11 cellular contexts compared by ENCODE assay signal in the genomic region with DNA sequence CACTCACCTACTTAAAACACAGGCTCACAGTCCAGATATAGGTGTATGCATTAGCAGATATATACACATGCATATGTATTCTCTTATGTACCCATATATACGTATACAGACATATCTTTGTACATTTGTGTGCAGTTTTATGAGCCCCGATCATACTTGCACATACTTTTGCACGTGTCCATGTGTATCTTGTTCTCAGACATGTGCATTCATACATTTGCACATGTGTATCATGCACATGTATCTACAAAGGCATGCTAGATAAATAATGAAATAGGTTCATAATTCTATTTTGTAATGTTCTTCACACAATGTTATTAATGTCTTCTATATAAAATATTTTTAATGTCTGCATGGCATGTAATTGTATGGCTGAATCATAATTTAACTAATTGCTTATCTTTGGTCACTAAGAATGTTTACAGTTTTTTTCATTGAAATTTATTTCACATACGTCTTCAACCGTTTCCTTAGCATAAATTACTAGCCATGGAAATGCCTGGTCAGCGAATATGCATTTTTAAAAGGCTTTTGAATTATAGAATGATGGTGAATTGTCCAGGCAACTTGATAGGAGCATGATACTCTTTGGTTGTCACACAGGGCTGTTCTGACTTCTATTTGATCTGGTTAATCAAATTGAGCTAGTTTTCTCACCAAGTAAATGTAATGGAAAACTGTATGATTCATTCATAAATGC. TPM values are rescaled to one million over a fixed set of nuclear protein-coding genes. Genes with fewer than 3 reads are reported as not detected.
A peak's percentile ranks its signal among the peaks of the same experiment; 100 is the strongest.
DNase-seq lines count a peak whose midpoint lies in the region; ATAC-seq and TF ChIP-seq lines count a peak whose summit lies in the region.
"Had no signal": no experiment of that assay in that cellular context is flagged by ENCODE, and none has a peak within 500 bp of the region (broad histone marks: within the 10 kb centered on the region; RNA-seq: fewer than 3 reads in every experiment).

No MANE protein-coding gene starts in this region.

- no peaks in the 10 kb centered on the region for H3K27me3 Mint-ChIP-seq in activated T-cell treated with anti-CD3 and anti-CD28 coated beads, Interleukin-2, amount 50 U/mL, for 72 hours (ENCODE audit: low read depth)

- H3K4me3 ChIP-seq in fibroblast of the aortic adventitia (ENCODE audit: low read depth, low read length) (peak overlapping the region; percentile 34), subcutaneous abdominal adipose tissue (ENCODE audit: low read depth in 1 of 5, low read length in 5 of 5) (peak overlapping the region in 3 of 5 donors; percentile 7 to 49 (median 31))

- H3K4me3 Mint-ChIP-seq in activated T-cell treated with anti-CD3 and anti-CD28 coated beads, Interleukin-2, amount 50 U/mL, for 72 hours: peak overlapping the region; percentile 97 to 98

- H3K4me1 ChIP-seq in subcutaneous abdominal adipose tissue (ENCODE audit: control insufficient read depth in 5 of 5, insufficient read depth in 5 of 5, low read length in 5 of 5): peaks cover 7 to 59% (median 36%) of the 10 kb centered on the region in 5 donors

- H3K4me1 Mint-ChIP-seq in activated T-cell treated with anti-CD3 and anti-CD28 coated beads, Interleukin-2, amount 50 U/mL, for 72 hours (ENCODE audit: low read depth): peaks cover 82% of the 10 kb centered on the region

- H3K9ac ChIP-seq in subcutaneous abdominal adipose tissue (ENCODE audit: low read length in 5 of 5): peak overlapping the region in 1 of 5 donors; percentile 28

- H3K36me3 ChIP-seq in subcutaneous abdominal adipose tissue (ENCODE audit: control insufficient read depth in 5 of 5, insufficient read depth in 5 of 5, low read length in 5 of 5): peaks cover 0 to 7% (median 0%) of the 10 kb centered on the region in 5 donors
- H3K36me3 ChIP-seq: Peyer's patch had no signal

- H3K9me3 ChIP-seq in subcutaneous abdominal adipose tissue (ENCODE audit: control insufficient read depth in 5 of 5, low read length in 5 of 5): no peaks in the 10 kb centered on the region
- H3K9me3 ChIP-seq: Peyer's patch had no signal

- H3K9me3 Mint-ChIP-seq in activated T-cell treated with anti-CD3 and anti-CD28 coated beads, Interleukin-2, amount 50 U/mL, for 72 hours: no peaks in the 10 kb centered on the region

- H3K27me3 ChIP-seq in subcutaneous abdominal adipose tissue (ENCODE audit: control insufficient read depth in 5 of 5, insufficient read depth in 4 of 5, low read length in 5 of 5): no peaks in the 10 kb centered on the region
- H3K27me3 ChIP-seq: Peyer's patch had no signal

- peaks cover 11 to 27% of the 10 kb centered on the region in 2 donors for H3K36me3 Mint-ChIP-seq in activated T-cell treated with anti-CD3 and anti-CD28 coated beads, Interleukin-2, amount 50 U/mL, for 72 hours (ENCODE audit: insufficient read depth in 2 of 2)

- H3K27ac ChIP-seq in VCaP (peak overlapping the region; percentile 93), subcutaneous abdominal adipose tissue (ENCODE audit: low read depth, low read length) (peak overlapping the region; percentile 95)

- no peak for TF ChIP-seq CTCF in VCaP (conservative IDR thresholded peaks at IDR 0.05)
- no peak for TF ChIP-seq CTCF in fibroblast of the aortic adventitia (IDR thresholded peaks at IDR 0.05; ENCODE audit: insufficient read depth, low read length)

- H3K27ac Mint-ChIP-seq in activated T-cell treated with anti-CD3 and anti-CD28 coated beads, Interleukin-2, amount 50 U/mL, for 72 hours: peak overlapping the region; percentile 97

- no peak for ATAC-seq in activated T-cell treated with anti-CD3 and anti-CD28 coated beads, Interleukin-2, amount 50 U/mL, for 72 hours (replicated peaks in 1 of 2)
- ATAC-seq in GM21360 (IDR thresholded peaks at IDR 0.05; ENCODE audit: unreplicated experiment) (no peak), GM21576 (IDR thresholded peaks at IDR 0.05; ENCODE audit: unreplicated experiment) (no peak)

- DNase-seq in activated T-cell treated with anti-CD3 and anti-CD28 coated beads, Interleukin-2, amount 50 U/mL, for 72 hours: no peak
- DNase-seq in activated T-cell treated with anti-CD3 and anti-CD28 coated beads for 4 hours (no peak), fibroblast of the aortic adventitia (ENCODE audit: low read depth) (no peak)
- no peak for DNase-seq in activated CD4-positive, CD25-positive, alpha-beta regulatory T cell treated with anti-CD3 and anti-CD28 coated beads, Interleukin-2, amount 50 U/mL, for 72 hours
- DNase-seq: midbrain, NCI-H187 treated with DMSO at 0.1 percent for 48 hours, Peyer's patch had no signal

RNA-seq across cellular contexts. Expression of gene NDFIP1, which starts 2.6 kb away (rescaled TPM):
- 10 to 100 TPM; 63.1 to 73.1 TPM for total RNA-seq in activated T-cell treated with anti-CD3 and anti-CD28 coated beads, Interleukin-2, amount 50 U/mL, for 72 hours
- total RNA-seq in fibroblast of the aortic adventitia (ENCODE audit: low replicate concordance): 36.3 and 71.4 TPM in 2 replicates
